33 cellular contexts compared by ENCODE assay signal in genomic region chr21:25281134-25281533, GRCh38.
"Had no signal": no experiment of that assay in that cellular context is flagged by ENCODE, and none has a peak within 500 bp of the region (broad histone marks: within the 10 kb centered on the region; RNA-seq: fewer than 3 reads in every experiment).

No MANE protein-coding gene starts in this region.

- H3K4me3 ChIP-seq: MG63, PC-9 had no signal

- H2AFZ ChIP-seq: PC-9 had no signal

- H3K27ac ChIP-seq: PC-9, RWPE1, VCaP had no signal

- DNase-seq: activated B cell treated with CpG ODN at 0.5 μM for 24 hours; activated CD4-positive, alpha-beta memory T cell treated with anti-CD3 and anti-CD28 coated beads for 36 hours; activated CD4-positive, alpha-beta T cell treated with anti-CD3 and anti-CD28 coated beads for 4 hours; activated CD4-positive, alpha-beta T cell treated with anti-CD3 and anti-CD28 coated beads, Interleukin-2, amount 50 U/mL, for 1 hour; activated CD4-positive, CD25-positive, alpha-beta regulatory T cell treated with anti-CD3 and anti-CD28 coated beads, Interleukin-2, amount 50 U/mL, for 72 hours; activated CD8-positive, alpha-beta memory T cell treated with anti-CD3 and anti-CD28 coated beads for 24 hours; activated CD8-positive, alpha-beta memory T cell treated with anti-CD3 and anti-CD28 coated beads, Interleukin-2, amount 10 ng/mL, durations not matched to agents 7 days and 5 days; activated CD8-positive, alpha-beta memory T cell treated with anti-CD3 and anti-CD28 coated beads, Interleukin-2, amount 50 U/mL, for 48 hours; activated effector memory CD4-positive, alpha-beta T cell treated with Interleukin-2 at 50 U/mL for 16 hours; activated naive CD4-positive, alpha-beta T cell treated with anti-CD3 and anti-CD28 coated beads, Interleukin-2, amount 10 ng/mL, durations not matched to agents 7 days and 5 days; activated naive CD8-positive, alpha-beta T cell treated with anti-CD3 and anti-CD28 coated beads, Interleukin-2, amount 50 U/mL, for 24 hours; activated T-cell treated with anti-CD3 and anti-CD28 coated beads, Interleukin-2, amount 50 U/mL, for 48 hours; anterior cingulate cortex; caudate nucleus; cerebellar nuclear complex; Karpas-422; KBM-7; MG63; NCI-H1092; NCI-H1694; NCI-H2029; NCI-H2107; NCI-H226; NCI-H446 treated with DMSO at 0.1 percent for 48 hours; NCI-H774; PC-9; SIG-M5; SW 1271; T-helper 1 cell; T-helper 2 cell; T-helper 9 cell had no signal

- H3K27me3 ChIP-seq: MG63 had no signal

- H3K36me3 ChIP-seq: MG63 had no signal

- H3K4me2 ChIP-seq: PC-9 had no signal

- H3K9me3 ChIP-seq: MG63 had no signal
